In the genomic region with DNA sequence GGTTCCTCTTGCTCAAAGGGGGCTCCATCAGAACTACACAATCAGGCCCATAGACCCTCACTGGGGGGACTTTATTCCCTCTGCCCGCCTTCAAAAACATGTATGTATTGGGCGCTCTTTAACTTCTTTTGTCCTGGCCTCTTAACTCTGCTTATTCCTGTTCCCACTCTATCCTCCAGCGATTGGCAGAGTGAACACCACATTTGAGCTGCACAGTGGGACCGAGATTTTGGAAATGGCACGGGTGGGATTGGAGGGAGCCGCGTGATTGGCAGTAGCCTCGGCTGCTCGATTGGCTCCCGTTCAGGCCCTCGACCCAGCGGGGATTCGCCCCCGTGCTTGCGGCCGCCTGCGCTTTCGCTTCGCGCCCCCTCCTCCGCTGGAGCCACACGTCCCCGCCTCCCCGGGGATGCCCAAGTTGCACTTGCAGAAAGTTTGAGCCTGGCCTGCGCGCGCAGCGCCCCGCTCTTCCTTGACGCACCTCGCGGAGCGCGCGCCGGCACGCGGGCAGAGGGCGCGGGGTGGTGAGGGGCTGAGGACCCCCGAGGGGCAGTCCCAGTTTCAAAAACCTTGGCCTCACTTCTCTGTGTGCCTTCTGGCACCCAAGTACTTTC, we compare ENCODE assay signal across 11 cellular contexts. TPM values are rescaled to one million over a fixed set of nuclear protein-coding genes. Genes with fewer than 3 reads are reported as not detected.
DNase-seq lines count a peak whose midpoint lies in the region; ATAC-seq and TF ChIP-seq lines count a peak whose summit lies in the region.
"Had no signal": no experiment of that assay in that cellular context is flagged by ENCODE, and none has a peak within 500 bp of the region (broad histone marks: within the 10 kb centered on the region; RNA-seq: fewer than 3 reads in every experiment).

A gene (minus strand): TSS at position 192 of the 614 bp plus-strand sequence. CDS start 164 bp downstream, at position 28.

- peaks cover 29% of the 10 kb centered on the region for H3K9me3 Mint-ChIP-seq in glutamatergic neuron (ENCODE audit: unreplicated experiment)

- peaks cover 44% of the 10 kb centered on the region for H3K27me3 Mint-ChIP-seq in glutamatergic neuron (ENCODE audit: unreplicated experiment)

- no peaks in the 10 kb centered on the region for H3K4me1 ChIP-seq in SJCRH30
- peaks cover 37 to 44% (median 38%) of the 10 kb centered on the region in 4 donors for H3K4me1 ChIP-seq in stomach

- no peak for ATAC-seq in HG03039 (IDR thresholded peaks at IDR 0.05; ENCODE audit: unreplicated experiment)

- no peak for TF ChIP-seq EP300 in stomach (IDR thresholded peaks at IDR 0.05)

- no peaks in the 10 kb centered on the region for H3K36me3 Mint-ChIP-seq in glutamatergic neuron (ENCODE audit: unreplicated experiment)

- TF ChIP-seq CTCF in glutamatergic neuron (IDR thresholded peaks at IDR 0.05; ENCODE audit: partially characterized antibody, unreplicated experiment) (no peak), stomach (IDR thresholded peaks at IDR 0.05) (no peak)

- peak within 1 kb of the TSS; percentile 76 for H3K4me3 Mint-ChIP-seq in glutamatergic neuron (ENCODE audit: unreplicated experiment)

- H3K9me3 ChIP-seq in SJCRH30 (replicated peaks) (no peaks in the 10 kb centered on the region), stomach (peaks cover 0 to 51% (median 12%) of the 10 kb centered on the region in 4 donors)
- H3K9me3 ChIP-seq: thyroid gland had no signal

- peak within 1 kb of the TSS; percentile 44 for H3K27ac Mint-ChIP-seq in glutamatergic neuron (ENCODE audit: unreplicated experiment)

- H3K27me3 ChIP-seq in SJCRH30, result no peaks in the 10 kb centered on the region; the same call in 1 of the 2 replicates
- peaks cover 69 to 100% (median 98%) of the 10 kb centered on the region in 3 donors for H3K27me3 ChIP-seq in stomach

- intact Hi-C loops in stomach (cut with DNase I; ENCODE audit: low total_unique reads), result no loop called here

- no peaks in the 10 kb centered on the region for H3K36me3 ChIP-seq in SJCRH30
- H3K36me3 ChIP-seq in stomach, result no peaks in the 10 kb centered on the region
- H3K36me3 ChIP-seq: thyroid gland had no signal

- 8 to 16% (median 10%) methylated on average over 21 to 41 of the region's 41 CpGs for WGBS in stomach, 5 donors

- no peak within 1 kb of the TSS for H3K27ac ChIP-seq in SJCRH30
- no peak within 1 kb of the TSS for H3K27ac ChIP-seq in stomach
- H3K27ac ChIP-seq: thyroid gland had no signal

- H3K4me3 ChIP-seq in SJCRH30 (peak within 1 kb of the TSS; percentile 73), stomach (peak within 1 kb of the TSS; percentile 28 to 51 (median 36))

- TF ChIP-seq POLR2A in stomach (IDR thresholded peaks at IDR 0.05), result no peak

- no peaks in the 10 kb centered on the region for H3K4me1 Mint-ChIP-seq in glutamatergic neuron (ENCODE audit: low read depth, unreplicated experiment)

- DNase-seq in activated effector memory CD4-positive, alpha-beta T cell treated with anti-CD3 and anti-CD28 coated beads, Interleukin-2, amount 50 U/mL, for 16 hours, result peak; percentile 53
- DNase-seq in activated effector memory CD4-positive, alpha-beta T cell treated with Interleukin-2 at 50 U/mL for 16 hours, result no peak
- peak; percentile 34 to 52 for DNase-seq in SJCRH30
- no peak for DNase-seq in glutamatergic neuron
- no peak for DNase-seq in stomach
- no peak for DNase-seq in A172 (ENCODE audit: low spot score)
- no peak for DNase-seq in NAMALWA (ENCODE audit: low spot score)
- DNase-seq: central memory CD4-positive, alpha-beta T cell; thyroid gland had no signal

RNA-seq across cellular contexts. Expression of the gene that starts here (rescaled TPM):
- total RNA-seq in SJCRH30 (2014; rRNA removed; shearing (Covaris generic)), result 1.1 and 1.2 TPM in 2 replicates
- 0.47 TPM for total RNA-seq in glutamatergic neuron (ENCODE audit: unreplicated experiment)
- total RNA-seq in stomach, result not detected
- not detected for polyA plus RNA-seq in stomach
- total RNA-seq in A172 (2014; rRNA removed; shearing (Covaris generic)), result 1.5 and 2.4 TPM in 2 replicates
- total RNA-seq: myocyte, thyroid gland had no signal

Comparison
In these comparisons a context has a peak if more than half of its experiments do, and no peak if none do; other contexts are left out.
1. DNase-seq: peak in activated effector memory CD4-positive, alpha-beta T cell treated with anti-CD3 and anti-CD28 coated beads, Interleukin-2, amount 50 U/mL, for 16 hours (single experiment) and SJCRH30 (2 of 2); none in activated effector memory CD4-positive, alpha-beta T cell treated with Interleukin-2 at 50 U/mL for 16 hours (single experiment), glutamatergic neuron (single experiment), stomach (single experiment), A172 (single experiment) and NAMALWA (single experiment).